26 cellular contexts compared by ENCODE assay signal in the genomic region with DNA sequence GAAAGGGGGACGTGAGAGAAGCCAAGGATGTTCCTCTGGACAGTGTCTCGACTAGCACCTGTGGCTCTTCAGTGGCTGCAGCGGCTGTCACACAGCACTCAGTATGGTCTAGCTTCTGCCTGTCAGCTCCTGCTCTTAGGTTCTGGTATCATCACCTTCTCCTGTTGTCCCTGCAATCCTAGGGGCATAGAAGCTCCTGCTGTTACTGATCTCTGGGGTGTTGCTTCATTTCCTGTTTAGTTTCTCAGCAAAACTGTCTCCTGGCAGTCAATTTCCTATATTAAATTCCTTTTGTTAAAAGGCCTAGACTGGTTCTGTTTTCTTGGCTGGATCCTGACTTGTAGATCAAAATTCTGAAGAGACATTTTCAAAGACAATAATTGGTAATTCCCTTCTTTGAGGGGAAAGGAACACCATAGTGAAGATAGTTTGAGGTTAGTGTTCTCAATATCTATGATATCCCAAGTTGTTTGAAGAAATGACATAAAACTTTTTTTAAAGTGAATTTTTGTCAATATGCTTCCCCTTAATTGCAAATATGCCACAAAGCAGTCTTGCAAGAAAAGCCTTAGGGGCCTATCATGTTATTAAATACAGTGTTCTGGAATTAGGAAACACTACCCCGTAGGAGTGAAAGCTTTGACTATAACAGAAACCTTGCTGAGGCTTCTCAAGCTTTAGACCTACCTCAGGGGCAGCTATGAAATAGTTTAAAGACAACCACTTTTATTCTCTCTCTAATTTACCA.
"Had no signal": no experiment of that assay in that cellular context is flagged by ENCODE, and none has a peak within 500 bp of the region (broad histone marks: within the 10 kb centered on the region; RNA-seq: fewer than 3 reads in every experiment).

No MANE protein-coding gene starts in this region.

- DNase-seq: activated B cell treated with CpG ODN at 0.5 μM for 24 hours; activated CD4-positive, alpha-beta T cell treated with anti-CD3 and anti-CD28 coated beads for 48 hours; activated CD4-positive, alpha-beta T cell treated with anti-CD3 and anti-CD28 coated beads, Interleukin-2, amount 50 U/mL, for 1 hour; activated CD4-positive, alpha-beta T cell treated with anti-CD3 and anti-CD28 coated beads, Interleukin-2, amount 50 U/mL, for 48 hours; activated CD8-positive, alpha-beta memory T cell treated with anti-CD3 and anti-CD28 coated beads for 24 hours; activated CD8-positive, alpha-beta T cell treated with anti-CD3 and anti-CD28 coated beads for 36 hours; activated effector memory CD4-positive, alpha-beta T cell treated with Interleukin-2 at 50 U/mL for 16 hours; activated gamma-delta T cell treated with Interleukin-2 at 50 U/mL for 16 hours; activated naive CD4-positive, alpha-beta T cell treated with anti-CD3 and anti-CD28 coated beads for 36 hours; activated naive CD8-positive, alpha-beta T cell treated with anti-CD3 and anti-CD28 coated beads, Interleukin-2, amount 10 ng/mL, durations not matched to agents 7 days and 5 days; activated T-cell treated with anti-CD3 and anti-CD28 coated beads, Interleukin-2, amount 50 U/mL, for 4 hours; central memory CD4-positive, alpha-beta T cell; cerebellar nuclear complex; dorsolateral prefrontal cortex; effector memory CD4-positive, alpha-beta T cell; endodermal cell; foreskin fibroblast; head of caudate nucleus; T-helper 2 cell; WERI-Rb-1 had no signal

- H3K4me3 ChIP-seq: ascending aorta, breast epithelium, cardiac muscle cell, coronary artery had no signal

- H3K4me1 ChIP-seq: breast epithelium had no signal

- H3K27me3 ChIP-seq: ascending aorta, breast epithelium, cardiac muscle cell, dorsolateral prefrontal cortex had no signal

- H3K27ac ChIP-seq: ascending aorta, breast epithelium, cardiac muscle cell, coronary artery, dorsolateral prefrontal cortex, WERI-Rb-1 had no signal

- H3K9me3 ChIP-seq: ascending aorta, breast epithelium had no signal

- H3K36me3 ChIP-seq: ascending aorta, breast epithelium, cardiac muscle cell, WERI-Rb-1 had no signal

- FAIRE-seq: frontal cortex, TTC549 had no signal
